ENCODE assay signal across 8 cellular contexts in genomic region chr3:113745273-113746068, GRCh38. TPM values are rescaled to one million over a fixed set of nuclear protein-coding genes. Genes with fewer than 3 reads are reported as not detected.
DNase-seq lines count a peak whose midpoint lies in the region; ATAC-seq and TF ChIP-seq lines count a peak whose summit lies in the region.

No MANE protein-coding gene starts in this region.

- H2AFZ ChIP-seq in hepatocyte: peak overlapping the region; percentile 93

- H3K36me3 ChIP-seq in hepatocyte (replicated peaks; ENCODE audit: insufficient read depth, low read depth): no peaks in the 10 kb centered on the region

- H3K4me1 ChIP-seq in hepatocyte (ENCODE audit: insufficient read depth): peaks cover 29% of the 10 kb centered on the region

- H3K27me3 ChIP-seq in hepatocyte: no peaks in the 10 kb centered on the region

- DNase-seq in NCI-H2029 (lab: John Stamatoyannopoulos, UW): peak; percentile 74
- peak; percentile 60 for DNase-seq in T-helper 9 cell
- peak; percentile 84 for DNase-seq in astrocyte of the cerebellum (ENCODE audit: low read depth)
- DNase-seq in hepatocyte (ENCODE audit: low spot score): peak; percentile 92
- peak; percentile 74 for DNase-seq in sciatic nerve (ENCODE audit: low spot score)
- DNase-seq in cerebellar nuclear complex (lab: John Stamatoyannopoulos, UW): no peak

- peaks cover 75% of the 10 kb centered on the region for H3K79me2 ChIP-seq in hepatocyte

- peak; percentile 57 for ATAC-seq in GM18498 (IDR thresholded peaks at IDR 0.05; ENCODE audit: unreplicated experiment)
- ATAC-seq in HG03025 (IDR thresholded peaks at IDR 0.05; ENCODE audit: low FRiP score, unreplicated experiment): peak; percentile 40
- peak; percentile 81 for ATAC-seq in sciatic nerve

- TF ChIP-seq CTCF in astrocyte of the cerebellum (IDR thresholded peaks at IDR 0.05; ENCODE audit: low read depth, low read length, missing control alignments): peak; percentile 69
- TF ChIP-seq CTCF in hepatocyte (IDR thresholded peaks at IDR 0.05; ENCODE audit: poor library complexity): peak; percentile 63

- peaks cover 34% of the 10 kb centered on the region for H4K20me1 ChIP-seq in hepatocyte (ENCODE audit: insufficient read depth, poor library complexity, severe bottlenecking)

- in situ Hi-C loops in astrocyte of the cerebellum (cut with HindIII; ENCODE audit: low sequenced_read_pairs): no loop called here

- no peaks in the 10 kb centered on the region for H3K9me3 ChIP-seq in hepatocyte (ENCODE audit: low read depth)

- peak overlapping the region; percentile 96 for H3K27ac ChIP-seq in hepatocyte

- intact Hi-C loops in sciatic nerve (cut with DNase I): no loop called here

- under 1% methylated on average over 30 of the region's 49 CpGs for WGBS in hepatocyte (ENCODE audit: low lambda C conversion rate, missing lambda C conversion rate)

- H3K4me2 ChIP-seq in hepatocyte: peak overlapping the region; percentile 71

- no peaks in the 10 kb centered on the region for H3K9me2 ChIP-seq in hepatocyte (replicated peaks; ENCODE audit: insufficient read depth)

- H3K4me3 ChIP-seq in astrocyte of the cerebellum (ENCODE audit: low read depth, low read length): peak overlapping the region; percentile 77
- peak overlapping the region; percentile 25 for H3K4me3 ChIP-seq in hepatocyte

RNA-seq across cellular contexts. Expression of gene NAA50, which starts 0.6 kb away (rescaled TPM):
- total RNA-seq in hepatocyte (103 and 124 TPM in 2 replicates), sciatic nerve (75.7 TPM)
- 45.5 and 64.3 TPM in 2 replicates for polyA plus RNA-seq in hepatocyte

RNA-seq across cellular contexts. Expression of gene ATP6V1A, which starts 1.4 kb away (rescaled TPM):
- total RNA-seq in hepatocyte (81.7 and 87.2 TPM in 2 replicates), sciatic nerve (48.6 TPM)
- 50.4 and 62.3 TPM in 2 replicates for polyA plus RNA-seq in hepatocyte

RNA-seq across cellular contexts. Expression of gene USF3, which starts 49.0 kb away (rescaled TPM):
- total RNA-seq in hepatocyte (18.8 and 20.7 TPM in 2 replicates), sciatic nerve (21.6 TPM)
- 4.8 and 5.8 TPM in 2 replicates for polyA plus RNA-seq in hepatocyte

Comparison
In these comparisons a context has a peak if more than half of its experiments do, and no peak if none do; other contexts are left out.
1. DNase-seq: peak in NCI-H2029 (single experiment), T-helper 9 cell (single experiment), astrocyte of the cerebellum (single experiment), hepatocyte (single experiment) and sciatic nerve (single experiment); none in cerebellar nuclear complex (0 of 2).
2. Peak in every context shown above with its lines, with median percentiles within 50 percentile points of each other: ATAC-seq.